8 cellular contexts compared by ENCODE assay signal in the genomic region with DNA sequence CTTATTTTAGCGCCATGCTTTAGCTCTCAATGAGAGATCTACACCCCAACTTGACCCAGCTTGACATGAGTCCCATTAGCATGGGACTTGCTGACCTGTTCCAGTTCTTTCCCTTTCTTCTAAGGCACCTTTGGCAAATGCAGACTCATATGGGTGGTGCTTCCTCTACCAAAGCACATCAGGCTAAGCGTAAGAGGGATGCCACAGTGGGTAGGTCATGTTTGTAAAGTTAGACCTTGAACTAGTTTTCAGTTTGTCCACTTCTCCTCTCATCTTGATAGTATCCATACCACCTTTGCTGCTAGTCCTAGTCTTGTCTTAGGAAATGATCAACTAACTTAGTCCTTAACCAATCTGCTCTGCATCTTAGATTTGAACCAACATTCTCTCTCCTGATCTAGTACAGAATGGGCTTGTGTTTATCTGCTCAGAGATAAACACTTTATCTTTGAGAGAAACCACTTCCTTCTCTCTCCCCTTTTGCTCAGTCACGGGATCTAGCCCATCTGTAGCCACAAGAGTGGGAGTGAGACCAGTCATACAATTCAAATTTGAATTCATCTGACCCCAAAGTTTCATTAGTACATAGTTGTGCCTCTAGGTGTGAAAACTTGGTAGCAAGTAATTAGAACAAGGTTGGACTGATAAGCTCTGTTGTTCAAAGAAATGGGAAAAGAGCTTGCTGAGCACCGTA.
DNase-seq lines count a peak whose midpoint lies in the region; ATAC-seq and TF ChIP-seq lines count a peak whose summit lies in the region.

No MANE protein-coding gene starts in this region.

- TF ChIP-seq CTCF in GM12865 (IDR thresholded peaks at IDR 0.05; ENCODE audit: insufficient read depth, low read depth, low read length, missing control alignments) (no peak), chondrocyte (IDR thresholded peaks at IDR 0.05) (no peak)

- no peak overlapping the region for H3K4me3 ChIP-seq in GM12865 (ENCODE audit: low read depth, low read length)

- peak overlapping the region; percentile 84 for H3K27ac Mint-ChIP-seq in activated naive CD4-positive, alpha-beta T cell treated with anti-CD3 and anti-CD28 coated beads, Interleukin-2, amount 50 U/mL, for 24 hours
- H3K27ac Mint-ChIP-seq in chondrocyte (ENCODE audit: unreplicated experiment), result no peak overlapping the region

- H3K4me1 Mint-ChIP-seq in activated naive CD4-positive, alpha-beta T cell treated with anti-CD3 and anti-CD28 coated beads, Interleukin-2, amount 50 U/mL, for 24 hours, result peaks cover 58% of the 10 kb centered on the region
- H3K4me1 Mint-ChIP-seq in chondrocyte (ENCODE audit: low read depth), result peaks cover 10% of the 10 kb centered on the region

- peaks cover 19% of the 10 kb centered on the region for H3K9me3 Mint-ChIP-seq in activated naive CD4-positive, alpha-beta T cell treated with anti-CD3 and anti-CD28 coated beads, Interleukin-2, amount 50 U/mL, for 24 hours
- peaks cover 20% of the 10 kb centered on the region for H3K9me3 Mint-ChIP-seq in chondrocyte (ENCODE audit: low read depth)

- H3K27me3 Mint-ChIP-seq in activated naive CD4-positive, alpha-beta T cell treated with anti-CD3 and anti-CD28 coated beads, Interleukin-2, amount 50 U/mL, for 24 hours, result no peaks in the 10 kb centered on the region
- H3K27me3 Mint-ChIP-seq in chondrocyte (ENCODE audit: low read depth), result no peaks in the 10 kb centered on the region

- ATAC-seq in GM21367 (IDR thresholded peaks at IDR 0.05; ENCODE audit: unreplicated experiment), result peak; percentile 77
- ATAC-seq in HG03469 (IDR thresholded peaks at IDR 0.05; ENCODE audit: unreplicated experiment), result peak; percentile 79

- in situ Hi-C loops in ACHN (cut with HindIII; ENCODE audit: low pct_ligation_motif_present, low pct_unique_long_range_greater_than_20kb, low sequenced_read_pairs), result no loop called here

- H3K4me3 Mint-ChIP-seq in activated naive CD4-positive, alpha-beta T cell treated with anti-CD3 and anti-CD28 coated beads, Interleukin-2, amount 50 U/mL, for 24 hours, result peak overlapping the region; percentile 64
- no peak overlapping the region for H3K4me3 Mint-ChIP-seq in chondrocyte (ENCODE audit: unreplicated experiment)

- peaks cover 22% of the 10 kb centered on the region for H3K36me3 Mint-ChIP-seq in activated naive CD4-positive, alpha-beta T cell treated with anti-CD3 and anti-CD28 coated beads, Interleukin-2, amount 50 U/mL, for 24 hours
- H3K36me3 Mint-ChIP-seq in chondrocyte (ENCODE audit: low read depth), result peaks cover 11% of the 10 kb centered on the region

- DNase-seq in GM12865 (ENCODE audit: low read depth) (peak; percentile 66), chondrocyte (ENCODE audit: low spot score) (no peak), C1 segment of cervical spinal cord (lab: John Stamatoyannopoulos, UW) (no peak), kidney glomerular epithelial cell (lab: John Stamatoyannopoulos, UW) (no peak), ACHN (no peak)
